8 cellular contexts compared by ENCODE assay signal in the genomic region with DNA sequence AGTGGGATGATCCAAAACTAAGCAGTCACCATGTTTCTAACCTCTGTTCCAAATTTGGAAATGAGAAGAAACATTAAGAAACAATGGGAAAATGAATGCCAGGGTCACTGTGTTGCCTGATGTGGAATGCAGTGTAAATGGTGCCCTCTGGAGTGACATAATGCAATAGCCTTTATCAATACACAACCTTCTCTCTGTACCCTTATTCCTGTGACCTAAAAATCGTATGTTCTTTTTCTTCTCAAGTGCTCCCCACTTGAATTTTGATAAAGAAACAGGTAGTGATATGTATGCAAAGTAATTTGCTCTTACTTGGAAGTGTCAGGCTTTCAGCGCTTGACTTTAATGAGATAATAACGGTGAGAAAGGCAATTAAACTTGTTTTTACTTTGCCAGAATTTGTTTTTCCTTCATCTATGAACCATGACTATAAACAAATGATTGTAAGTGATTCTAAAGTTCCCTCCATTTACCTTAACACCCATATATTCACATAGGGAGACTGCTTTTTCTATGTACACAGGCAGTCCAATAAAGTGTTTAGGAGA.
DNase-seq lines count a peak whose midpoint lies in the region; ATAC-seq and TF ChIP-seq lines count a peak whose summit lies in the region.

No MANE protein-coding gene starts in this region.

- H3K9me3 Mint-ChIP-seq in neural crest cell: peaks cover 4% of the 10 kb centered on the region
- peaks cover 4% of the 10 kb centered on the region for H3K9me3 Mint-ChIP-seq in activated T-helper 1 cell treated with anti-CD3 and anti-CD28 coated beads, Interleukin-12 subunit alpha, Interleukin-12 subunit beta, Interleukin-2, Interleukin-4 antibody, amounts not matched to agents 30 ng/mL and 10 ng/mL and 1 ng/mL, durations not matched to agents 14 hours and 24 hours and 36 hours

- TF ChIP-seq CTCF in colonic mucosa (IDR thresholded peaks at IDR 0.05): peak; percentile 57
- TF ChIP-seq CTCF in neural crest cell (conservative IDR thresholded peaks at IDR 0.05): peak; percentile 61

- H3K4me1 Mint-ChIP-seq in neural crest cell: peaks cover 6% of the 10 kb centered on the region
- no peaks in the 10 kb centered on the region for H3K4me1 Mint-ChIP-seq in activated T-helper 1 cell treated with anti-CD3 and anti-CD28 coated beads, Interleukin-12 subunit alpha, Interleukin-12 subunit beta, Interleukin-2, Interleukin-4 antibody, amounts not matched to agents 30 ng/mL and 10 ng/mL and 1 ng/mL, durations not matched to agents 14 hours and 24 hours and 36 hours (ENCODE audit: low read depth)

- no peak overlapping the region for H3K4me3 Mint-ChIP-seq in neural crest cell
- no peak overlapping the region for H3K4me3 Mint-ChIP-seq in activated T-helper 1 cell treated with anti-CD3 and anti-CD28 coated beads, Interleukin-12 subunit alpha, Interleukin-12 subunit beta, Interleukin-2, Interleukin-4 antibody, amounts not matched to agents 30 ng/mL and 10 ng/mL and 1 ng/mL, durations not matched to agents 14 hours and 24 hours and 36 hours

- no peaks in the 10 kb centered on the region for H3K9me3 ChIP-seq in colonic mucosa

- no peak overlapping the region for H3K9ac ChIP-seq in colonic mucosa (ENCODE audit: low read depth in 2 of 2, low read length in 2 of 2)

- ATAC-seq in GM18520 (IDR thresholded peaks at IDR 0.05; ENCODE audit: unreplicated experiment): no peak

- H3K4me1 ChIP-seq in colonic mucosa: no peaks in the 10 kb centered on the region

- peaks cover 4% of the 10 kb centered on the region for H3K36me3 Mint-ChIP-seq in neural crest cell (ENCODE audit: low read depth)
- H3K36me3 Mint-ChIP-seq in activated T-helper 1 cell treated with anti-CD3 and anti-CD28 coated beads, Interleukin-12 subunit alpha, Interleukin-12 subunit beta, Interleukin-2, Interleukin-4 antibody, amounts not matched to agents 30 ng/mL and 10 ng/mL and 1 ng/mL, durations not matched to agents 14 hours and 24 hours and 36 hours (ENCODE audit: low read depth): no peaks in the 10 kb centered on the region

- no peak overlapping the region for H3K27ac Mint-ChIP-seq in neural crest cell (ENCODE audit: unreplicated experiment)
- H3K27ac Mint-ChIP-seq in activated T-helper 1 cell treated with anti-CD3 and anti-CD28 coated beads, Interleukin-12 subunit alpha, Interleukin-12 subunit beta, Interleukin-2, Interleukin-4 antibody, amounts not matched to agents 30 ng/mL and 10 ng/mL and 1 ng/mL, durations not matched to agents 14 hours and 24 hours and 36 hours: no peak overlapping the region

- peak; percentile 22 for DNase-seq in GM04504 (ENCODE audit: low read depth)
- DNase-seq in NAMALWA (ENCODE audit: low spot score): peak; percentile 11
- peak; percentile 27 for DNase-seq in colonic mucosa
- no peak for DNase-seq in neural crest cell (ENCODE audit: low read depth, low spot score)
- DNase-seq in activated T-helper 1 cell treated with anti-CD3 and anti-CD28 coated beads, Interleukin-12 subunit alpha, Interleukin-12 subunit beta, Interleukin-2, Interleukin-4 antibody, amounts not matched to agents 30 ng/mL and 10 ng/mL and 1 ng/mL, durations not matched to agents 14 hours and 24 hours and 36 hours (ENCODE audit: low spot score): no peak
- no peak for DNase-seq in SHP77 (lab: John Stamatoyannopoulos, UW)
- DNase-seq in DMS114 treated with DMSO at 0.1 percent for 48 hours (lab: John Stamatoyannopoulos, UW; ENCODE audit: unreplicated experiment): no peak

- intact Hi-C loops in colonic mucosa (cut with DNase I): loop anchor here (10.0 kb wide), 1 partner anchor 376 kb away; no protein-coding TSS in a partner anchor
- intact Hi-C loops in activated T-helper 1 cell treated with anti-CD3 and anti-CD28 coated beads, Interleukin-12 subunit alpha, Interleukin-12 subunit beta, Interleukin-2, Interleukin-4 antibody, amounts not matched to agents 30 ng/mL and 10 ng/mL and 1 ng/mL, durations not matched to agents 14 hours and 24 hours and 36 hours (cut with micrococcal nuclease): no loop called here

- no peaks in the 10 kb centered on the region for H3K27me3 Mint-ChIP-seq in neural crest cell (ENCODE audit: low read depth)
- no peaks in the 10 kb centered on the region for H3K27me3 Mint-ChIP-seq in activated T-helper 1 cell treated with anti-CD3 and anti-CD28 coated beads, Interleukin-12 subunit alpha, Interleukin-12 subunit beta, Interleukin-2, Interleukin-4 antibody, amounts not matched to agents 30 ng/mL and 10 ng/mL and 1 ng/mL, durations not matched to agents 14 hours and 24 hours and 36 hours (ENCODE audit: insufficient read depth)

- H3K4me3 ChIP-seq in colonic mucosa: no peak overlapping the region

- H3K27ac ChIP-seq in colonic mucosa: no peak overlapping the region

- no peaks in the 10 kb centered on the region for H3K36me3 ChIP-seq in colonic mucosa

- H3K27me3 ChIP-seq in colonic mucosa: no peaks in the 10 kb centered on the region

Comparison
In these comparisons a context has a peak if more than half of its experiments do, and no peak if none do; other contexts are left out.
1. DNase-seq: peak in GM04504 (single experiment), NAMALWA (single experiment) and colonic mucosa (single experiment); none in neural crest cell (single experiment), activated T-helper 1 cell treated with anti-CD3 and anti-CD28 coated beads, Interleukin-12 subunit alpha, Interleukin-12 subunit beta, Interleukin-2, Interleukin-4 antibody, amounts not matched to agents 30 ng/mL and 10 ng/mL and 1 ng/mL, durations not matched to agents 14 hours and 24 hours and 36 hours (single experiment), SHP77 (0 of 2) and DMS114 treated with DMSO at 0.1 percent for 48 hours (single experiment).